In genomic region chr9:136225748-136226679, GRCh38 we compare ENCODE assay signal across 8 cellular contexts. TPM values are rescaled to one million over a fixed set of nuclear protein-coding genes. Genes with fewer than 3 reads are reported as not detected.
DNase-seq lines count a peak whose midpoint lies in the region; ATAC-seq and TF ChIP-seq lines count a peak whose summit lies in the region.

No MANE protein-coding gene starts in this region.

- peak; percentile 48 for ATAC-seq in GM19324 (IDR thresholded peaks at IDR 0.05; ENCODE audit: low FRiP score, unreplicated experiment)
- peak; percentile 57 for ATAC-seq in HG03442 (IDR thresholded peaks at IDR 0.05; ENCODE audit: unreplicated experiment)
- peak in 7 of 8 donors; percentile 59 to 75 (median 67) for ATAC-seq in heart right ventricle

- WGBS in heart right ventricle, 2 donors = 79 to 83% methylated on average over 30 of the region's 30 CpGs

- CTCF ChIA-PET in Caco-2 (lab: Charles Lee) = no interaction called here

- H3K27me3 ChIP-seq in Caco-2 (replicated peaks; ENCODE audit: control insufficient read depth, insufficient read depth, low read length) (no peaks in the 10 kb centered on the region), heart right ventricle (no peaks in the 10 kb centered on the region)

- no peaks in the 10 kb centered on the region for H3K9me3 Mint-ChIP-seq in Caco-2 (ENCODE audit: unreplicated experiment)

- H3K4me3 Mint-ChIP-seq in Caco-2 (ENCODE audit: unreplicated experiment) = no peak overlapping the region

- H3K9me3 ChIP-seq in Caco-2 (no peaks in the 10 kb centered on the region), heart right ventricle (no peaks in the 10 kb centered on the region)

- intact Hi-C loops in Caco-2 (cut with micrococcal nuclease; ENCODE audit: unreplicated experiment) = loop anchor here (1.0 to 10.0 kb wide), 3 partner anchors 51 to 93 kb away; no protein-coding TSS in a partner anchor
- intact Hi-C loops in heart right ventricle (cut with DNase I) = no loop called here

- peak; percentile 81 to 85 for DNase-seq in Caco-2
- peak; percentile 62 for DNase-seq in RKO (ENCODE audit: low spot score)
- DNase-seq in activated gamma-delta T cell treated with anti-CD3 and anti-CD28 coated beads, Interleukin-2, amount 50 U/mL, for 16 hours (ENCODE audit: low read depth) = peak; percentile 40
- DNase-seq in heart right ventricle = peak; percentile 44 to 53
- peak; percentile 60 for DNase-seq in stimulated activated CD4-positive, alpha-beta T cell treated with anti-CD3 and anti-CD28 coated beads, Interleukin-12 subunit alpha, Interleukin-12 subunit beta, amount 100 ng/mL, for 4 hours
- no peak for DNase-seq in dedifferentiated amniotic fluid mesenchymal stem cell (ENCODE audit: extremely low spot score)

- H3K4me1 ChIP-seq in Caco-2 (no peaks in the 10 kb centered on the region), heart right ventricle (no peaks in the 10 kb centered on the region)

- peak; percentile 91 to 97 for TF ChIP-seq CTCF in Caco-2 (IDR thresholded peaks at IDR 0.05; ENCODE audit: insufficient read depth in 1 of 2, low read depth in 1 of 2, low read length in 1 of 2, severe bottlenecking in 1 of 2, unreplicated experiment in 1 of 2)
- TF ChIP-seq CTCF in heart right ventricle (IDR thresholded peaks at IDR 0.05) = peak; percentile 15 to 82 (median 69)

- no TSS peak for BruUV-seq in Caco-2 (replicated peaks; lab: Mats Ljungman, UMichigan)

- H3K4me1 Mint-ChIP-seq in Caco-2 (ENCODE audit: low read depth, unreplicated experiment) = no peaks in the 10 kb centered on the region

- H3K27ac ChIP-seq in heart right ventricle = peak overlapping the region in 1 of 10 donors; percentile 44

- H3K36me3 ChIP-seq in Caco-2 (ENCODE audit: control insufficient read depth, insufficient read depth, low read length) (peaks cover 8% of the 10 kb centered on the region), heart right ventricle (peaks cover 0 to 55% (median 4%) of the 10 kb centered on the region in 9 donors)

- H3K27me3 Mint-ChIP-seq in Caco-2 (ENCODE audit: insufficient read depth, unreplicated experiment) = no peaks in the 10 kb centered on the region

- H3K36me3 Mint-ChIP-seq in Caco-2 (ENCODE audit: insufficient read depth, unreplicated experiment) = peaks cover 41% of the 10 kb centered on the region

- no peak overlapping the region for H3K4me3 ChIP-seq in Caco-2 (ENCODE audit: low read depth, low read length)
- no peak overlapping the region for H3K4me3 ChIP-seq in heart right ventricle

- no peak overlapping the region for H3K27ac Mint-ChIP-seq in Caco-2 (ENCODE audit: unreplicated experiment)

- POLR2A ChIA-PET in Caco-2 (lab: Charles Lee) = no interaction called here

RNA-seq across cellular contexts. Expression of gene QSOX2, which starts 19.6 kb away (rescaled TPM):
- total RNA-seq in Caco-2 (2022) (26.9 and 29.6 TPM in 2 replicates), heart right ventricle (1 to 10 TPM; 4.6 to 9.1 (median 7.7) TPM)
- 1 to 10 TPM; 5.6 to 8.6 TPM for polyA plus RNA-seq in heart right ventricle

RNA-seq across cellular contexts. Expression of gene LHX3, which starts 21.1 kb away (rescaled TPM):
- total RNA-seq in Caco-2 (2022) = 1.1 and 1.2 TPM in 2 replicates
- not detected for total RNA-seq in heart right ventricle
- not detected for polyA plus RNA-seq in heart right ventricle
